19 cellular contexts compared by ENCODE assay signal in the genomic region with DNA sequence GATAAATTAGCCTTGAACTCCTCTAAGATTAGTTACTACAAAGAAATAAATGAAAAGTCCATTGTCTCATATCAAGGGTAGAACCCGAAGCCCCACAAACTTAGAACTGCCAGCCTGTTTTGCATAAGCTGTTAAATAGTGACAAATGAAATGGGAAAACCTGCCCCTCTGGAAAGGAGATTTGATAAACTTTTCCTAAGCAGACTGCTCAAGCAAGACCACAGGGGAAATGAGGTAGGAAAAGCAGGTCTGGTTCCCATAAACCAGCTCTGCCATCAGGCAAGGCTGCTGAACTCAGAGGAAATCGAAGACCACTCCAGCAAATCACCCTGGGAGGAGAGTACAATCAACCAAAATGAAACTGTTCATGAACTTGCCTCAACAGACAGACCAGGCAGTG.
"Had no signal": no experiment of that assay in that cellular context is flagged by ENCODE, and none has a peak within 500 bp of the region (broad histone marks: within the 10 kb centered on the region; RNA-seq: fewer than 3 reads in every experiment).

No MANE protein-coding gene starts in this region.

- H3K27me3 ChIP-seq: colonic mucosa, foreskin keratinocyte, neural progenitor cell, ovary, spleen, tibial artery had no signal

- H3K4me3 ChIP-seq: colonic mucosa, neural progenitor cell, ovary, spleen, tibial artery had no signal

- H3K9me3 Mint-ChIP-seq: neural progenitor cell; stimulated activated memory B cell treated with anti-CD40 and anti-IgM and Interleukin-4, amounts not matched to agents 10 μg/mL and 1 μg/mL and 100 μg/mL, for 72 hours; stimulated activated naive CD8-positive, alpha-beta T cell treated with anti-CD3 and anti-CD28 coated beads, Interleukin-15, Interleukin-2, amounts not matched to agents 100 ng/mL and 50 ng/mL, for 24 hours had no signal

- H3K27ac ChIP-seq: colonic mucosa, foreskin keratinocyte, neural progenitor cell, ovary, spleen, tibial artery had no signal

- DNase-seq: colonic mucosa; dermis blood vessel endothelial cell; erythroblast; foreskin keratinocyte; left colon; mesendoderm; naive B cell; nucleus accumbens; ovary; spleen; stimulated activated CD4-positive, alpha-beta T cell treated with anti-CD3 and anti-CD28 coated beads, Interleukin-15, amount 100 ng/mL, for 24 hours; stimulated activated CD4-positive, alpha-beta T cell treated with anti-CD3 and anti-CD28 coated beads, Interleukin-1b, Interleukin-23, amount 100 ng/mL, for 48 hours; stimulated activated CD4-positive, alpha-beta T cell treated with anti-CD3 and anti-CD28 coated beads, Interleukin-4, amount 100 ng/mL, for 24 hours; tibial artery had no signal

- ATAC-seq: left colon; sciatic nerve; stimulated activated memory B cell treated with anti-CD40 and anti-IgM and Interleukin-4, amounts not matched to agents 10 μg/mL and 1 μg/mL and 100 μg/mL, for 72 hours had no signal

- FAIRE-seq: endothelial cell of umbilical vein had no signal

- H3K9ac ChIP-seq: neural progenitor cell had no signal

- H3K27ac Mint-ChIP-seq: neural progenitor cell; stimulated activated memory B cell treated with anti-CD40 and anti-IgM and Interleukin-4, amounts not matched to agents 10 μg/mL and 1 μg/mL and 100 μg/mL, for 72 hours; stimulated activated naive CD8-positive, alpha-beta T cell treated with anti-CD3 and anti-CD28 coated beads, Interleukin-15, Interleukin-2, amounts not matched to agents 100 ng/mL and 50 ng/mL, for 24 hours had no signal

- H3K36me3 ChIP-seq: colonic mucosa, neural progenitor cell, ovary, tibial artery had no signal

- H3K4me1 ChIP-seq: colonic mucosa, tibial artery had no signal

- H3K9me3 ChIP-seq: colonic mucosa, ovary, spleen, tibial artery had no signal

- H2AFZ ChIP-seq: neural progenitor cell had no signal

- H3K27me3 Mint-ChIP-seq: naive B cell; stimulated activated memory B cell treated with anti-CD40 and anti-IgM and Interleukin-4, amounts not matched to agents 10 μg/mL and 1 μg/mL and 100 μg/mL, for 72 hours; stimulated activated naive CD8-positive, alpha-beta T cell treated with anti-CD3 and anti-CD28 coated beads, Interleukin-15, Interleukin-2, amounts not matched to agents 100 ng/mL and 50 ng/mL, for 24 hours had no signal

- H3K4me2 ChIP-seq: neural progenitor cell had no signal

- H3K36me3 Mint-ChIP-seq: neural progenitor cell had no signal

- H3K4me3 Mint-ChIP-seq: naive B cell; neural progenitor cell; stimulated activated memory B cell treated with anti-CD40 and anti-IgM and Interleukin-4, amounts not matched to agents 10 μg/mL and 1 μg/mL and 100 μg/mL, for 72 hours; stimulated activated naive CD8-positive, alpha-beta T cell treated with anti-CD3 and anti-CD28 coated beads, Interleukin-15, Interleukin-2, amounts not matched to agents 100 ng/mL and 50 ng/mL, for 24 hours had no signal
